Comparison of ENCODE assay signal across 20 cellular contexts in the genomic region with DNA sequence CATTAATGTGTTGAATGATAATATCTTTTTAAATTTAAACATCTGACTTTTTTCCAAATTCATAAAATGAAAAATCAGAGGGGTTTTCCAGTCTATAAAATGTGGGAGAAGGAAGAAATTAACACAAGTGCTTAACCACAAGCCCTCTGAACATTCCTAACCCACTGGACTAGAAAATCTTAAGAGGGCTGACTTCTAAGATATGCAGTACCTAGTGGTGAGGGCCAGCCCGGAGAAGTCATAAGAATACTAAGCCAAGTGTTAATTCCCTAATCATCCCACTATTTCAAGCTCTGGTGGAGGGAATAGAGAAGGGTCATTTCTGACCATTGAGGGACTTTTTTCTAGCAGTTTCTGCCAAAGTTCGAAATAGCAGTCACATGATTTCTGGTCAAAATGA.
DNase-seq lines count a peak whose midpoint lies in the region; ATAC-seq, FAIRE-seq and TF ChIP-seq lines count a peak whose summit lies in the region.
"Had no signal": no experiment of that assay in that cellular context is flagged by ENCODE, and none has a peak within 500 bp of the region (broad histone marks: within the 10 kb centered on the region; RNA-seq: fewer than 3 reads in every experiment).

No MANE protein-coding gene starts in this region.

- no peaks in the 10 kb centered on the region for H3K79me2 ChIP-seq in osteoblast (ENCODE audit: insufficient read depth, low read length)

- peak; percentile 84 for FAIRE-seq in RCC 7860 (lab: Jason Lieb, UNC)
- no peak for FAIRE-seq in kidney (lab: Jason Lieb, UNC)
- FAIRE-seq: GM12891, GM18507 had no signal

- H3K36me3 ChIP-seq in kidney (ENCODE audit: control insufficient read depth in 1 of 2, insufficient read depth in 2 of 2, low read length in 2 of 2) = no peaks in the 10 kb centered on the region
- H3K36me3 ChIP-seq in osteoblast (ENCODE audit: insufficient read depth, low read length) = no peaks in the 10 kb centered on the region
- no peaks in the 10 kb centered on the region for H3K36me3 ChIP-seq in gastrocnemius medialis

- H3K4me1 ChIP-seq in kidney (ENCODE audit: control insufficient read depth in 1 of 2, insufficient read depth in 1 of 2, low read depth in 1 of 2, low read length in 2 of 2) = peaks cover 0 to 7% of the 10 kb centered on the region in 2 donors
- no peaks in the 10 kb centered on the region for H3K4me1 ChIP-seq in osteoblast (ENCODE audit: insufficient read depth, low read length)
- H3K4me1 ChIP-seq in gastrocnemius medialis = no peaks in the 10 kb centered on the region

- H3K27ac ChIP-seq in kidney (ENCODE audit: low read depth in 2 of 2, low read length in 2 of 2) (no peak overlapping the region), osteoblast (ENCODE audit: low read depth, low read length) (no peak overlapping the region), gastrocnemius medialis (no peak overlapping the region)
- H3K27ac ChIP-seq: RWPE1 had no signal

- no peaks in the 10 kb centered on the region for H3K9me3 ChIP-seq in kidney (ENCODE audit: control insufficient read depth in 1 of 2, low read length in 2 of 2)
- H3K9me3 ChIP-seq in osteoblast (ENCODE audit: low read depth, low read length) = no peaks in the 10 kb centered on the region
- no peaks in the 10 kb centered on the region for H3K9me3 ChIP-seq in gastrocnemius medialis

- no peak for ATAC-seq in gastrocnemius medialis
- ATAC-seq: PC-3 had no signal

- peak; percentile 62 for DNase-seq in ACHN
- peak; percentile 32 for DNase-seq in RCC 7860 (ENCODE audit: low spot score)
- DNase-seq in kidney = peak; percentile 39
- no peak for DNase-seq in osteoblast (ENCODE audit: insufficient read length, low spot score, missing footprints)
- no peak for DNase-seq in activated CD4-positive, alpha-beta T cell treated with anti-CD3 and anti-CD28 coated beads, Interleukin-2, amount 50 U/mL, for 4 hours
- DNase-seq in stimulated activated CD4-positive, alpha-beta T cell treated with anti-CD3 and anti-CD28 coated beads, Interleukin-15, amount 100 ng/mL, for 24 hours = no peak
- DNase-seq in NCI-H146 treated with DMSO at 0.1 percent for 48 hours (lab: John Stamatoyannopoulos, UW; ENCODE audit: unreplicated experiment) = no peak
- DNase-seq in gastrocnemius medialis = no peak
- DNase-seq: 8988T, Calu3, GOT3, KBM-7, NCI-H1930, NCI-H345, NCI-H524 treated with DMSO at 0.1 percent for 48 hours, PC-3, SIG-M5 had no signal

- H3K27me3 ChIP-seq in osteoblast (ENCODE audit: insufficient read depth, low read length) = no peaks in the 10 kb centered on the region
- H3K27me3 ChIP-seq in gastrocnemius medialis = no peaks in the 10 kb centered on the region

- TF ChIP-seq CTCF in kidney (IDR thresholded peaks at IDR 0.05; ENCODE audit: borderline replicate concordance, extremely low read depth, insufficient read depth) (no peak), osteoblast (IDR thresholded peaks at IDR 0.05; ENCODE audit: extremely low read depth, low read depth, low read length) (no peak), gastrocnemius medialis (IDR thresholded peaks at IDR 0.05 in 4 of 5, conservative IDR thresholded peaks at IDR 0.05 in 1 of 5) (no peak)

- no peak overlapping the region for H3K9ac ChIP-seq in kidney (ENCODE audit: low read length in 2 of 2)

- H2AFZ ChIP-seq in osteoblast (ENCODE audit: low read length) = peak overlapping the region; percentile 10

- no peaks in the 10 kb centered on the region for H4K20me1 ChIP-seq in osteoblast (ENCODE audit: insufficient read depth, low read length)

- H3K4me3 ChIP-seq in kidney (ENCODE audit: low read length in 2 of 2) (no peak overlapping the region), osteoblast (ENCODE audit: insufficient read depth, low read length) (no peak overlapping the region), gastrocnemius medialis (no peak overlapping the region)

- intact Hi-C loops in kidney (cut with DNase I) = no loop called here
- intact Hi-C loops in gastrocnemius medialis (cut with DNase I; ENCODE audit: low total_unique reads) = no loop called here

- in situ Hi-C loops in ACHN (cut with HindIII; ENCODE audit: low pct_ligation_motif_present, low pct_unique_long_range_greater_than_20kb, low sequenced_read_pairs) (no loop called here), gastrocnemius medialis (cut with MboI; ENCODE audit: low sequenced_read_pairs in 4 of 4) (no loop called here)

- no peak for TF ChIP-seq POLR2A in gastrocnemius medialis (IDR thresholded peaks at IDR 0.05)

- no peak overlapping the region for H3K4me2 ChIP-seq in osteoblast (ENCODE audit: insufficient read depth, low read length)

Comparison
In these comparisons a context has a peak if more than half of its experiments do, and no peak if none do; other contexts are left out.
1. DNase-seq: peak in ACHN (single experiment), RCC 7860 (single experiment) and kidney (single experiment); none in osteoblast (single experiment), activated CD4-positive, alpha-beta T cell treated with anti-CD3 and anti-CD28 coated beads, Interleukin-2, amount 50 U/mL, for 4 hours (0 of 2), stimulated activated CD4-positive, alpha-beta T cell treated with anti-CD3 and anti-CD28 coated beads, Interleukin-15, amount 100 ng/mL, for 24 hours (single experiment), NCI-H146 treated with DMSO at 0.1 percent for 48 hours (single experiment) and gastrocnemius medialis (0 of 2).